Comparison of ENCODE assay signal across 24 cellular contexts in the genomic region with DNA sequence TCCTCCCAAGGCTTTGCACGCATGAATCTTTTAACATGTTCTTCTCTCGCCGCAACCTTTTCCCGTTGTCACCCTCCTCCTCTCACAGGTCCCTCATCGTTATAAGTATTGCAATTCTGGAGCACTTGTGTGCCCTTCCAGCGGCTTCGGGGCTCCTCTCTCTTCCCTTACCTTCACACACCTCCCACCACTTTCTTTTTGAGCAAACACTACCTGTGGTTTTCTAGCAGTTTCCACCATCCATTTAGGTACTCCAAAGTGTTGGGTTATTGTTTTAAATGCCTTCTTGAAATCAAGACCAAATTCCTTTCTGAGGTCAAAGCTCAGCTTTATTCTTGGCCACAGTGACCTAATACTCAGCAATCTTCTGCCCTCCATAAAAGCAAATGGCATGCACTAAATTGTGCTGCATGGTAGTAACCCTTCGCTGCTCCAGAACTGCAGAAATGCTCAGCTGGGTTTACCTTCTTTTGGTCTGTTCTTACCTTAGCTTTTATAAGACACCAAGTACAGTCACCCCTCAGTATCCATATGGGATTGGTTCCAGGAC.
"Had no signal": no experiment of that assay in that cellular context is flagged by ENCODE, and none has a peak within 500 bp of the region (broad histone marks: within the 10 kb centered on the region; RNA-seq: fewer than 3 reads in every experiment).

No MANE protein-coding gene starts in this region.

- H2AFZ ChIP-seq: hepatocyte had no signal

- ATAC-seq: heart right ventricle; mucosa of descending colon; naive thymus-derived CD8-positive, alpha-beta T cell; stimulated activated effector memory CD8-positive, alpha-beta T cell treated with anti-CD3 and anti-CD28 coated beads, Interleukin-12 subunit alpha, Interleukin-12 subunit beta, amount 100 ng/mL, for 72 hours had no signal

- H3K36me3 ChIP-seq: heart right ventricle, left ventricle myocardium inferior, ovary, right atrium auricular region, right lobe of liver, spleen, stomach, thyroid gland, transverse colon, upper lobe of left lung, vagina had no signal

- H3K27ac Mint-ChIP-seq: naive thymus-derived CD8-positive, alpha-beta T cell; nephron progenitor cell; progenitor cell of endocrine pancreas; stimulated activated effector memory CD8-positive, alpha-beta T cell treated with anti-CD3 and anti-CD28 coated beads, Interleukin-12 subunit alpha, Interleukin-12 subunit beta, amount 100 ng/mL, for 72 hours had no signal

- H3K27ac ChIP-seq: heart right ventricle, hepatocyte, left ventricle myocardium inferior, ovary, right atrium auricular region, right lobe of liver, skin epidermis, spleen, stomach, testis, thyroid gland, transverse colon, upper lobe of left lung, vagina had no signal

- H3K79me2 ChIP-seq: hepatocyte had no signal

- H3K4me2 ChIP-seq: hepatocyte had no signal

- H3K4me3 ChIP-seq: heart right ventricle, hepatocyte, left ventricle myocardium inferior, lung, mucosa of descending colon, ovary, right atrium auricular region, right lobe of liver, skin epidermis, spleen, stomach, testis, thyroid gland, transverse colon, upper lobe of left lung, vagina had no signal

- H3K4me1 Mint-ChIP-seq: nephron progenitor cell had no signal

- H3K9me3 Mint-ChIP-seq: stimulated activated effector memory CD8-positive, alpha-beta T cell treated with anti-CD3 and anti-CD28 coated beads, Interleukin-12 subunit alpha, Interleukin-12 subunit beta, amount 100 ng/mL, for 72 hours had no signal

- H3K4me3 Mint-ChIP-seq: naive thymus-derived CD8-positive, alpha-beta T cell; nephron progenitor cell; stimulated activated effector memory CD8-positive, alpha-beta T cell treated with anti-CD3 and anti-CD28 coated beads, Interleukin-12 subunit alpha, Interleukin-12 subunit beta, amount 100 ng/mL, for 72 hours had no signal

- H3K27me3 ChIP-seq: hepatocyte, ovary, right atrium auricular region, right lobe of liver, testis, thyroid gland, transverse colon, upper lobe of left lung, vagina had no signal

- H3K36me3 Mint-ChIP-seq: naive thymus-derived CD8-positive, alpha-beta T cell; stimulated activated effector memory CD8-positive, alpha-beta T cell treated with anti-CD3 and anti-CD28 coated beads, Interleukin-12 subunit alpha, Interleukin-12 subunit beta, amount 100 ng/mL, for 72 hours had no signal

- DNase-seq: heart right ventricle; islet precursor cell; left ventricle myocardium inferior; midbrain; mucosa of descending colon; naive thymus-derived CD8-positive, alpha-beta T cell; nephron progenitor cell; ovary; right lobe of liver; spleen; stimulated activated CD4-positive, alpha-beta T cell treated with anti-CD3 and anti-CD28 coated beads, Interleukin-4, amount 100 ng/mL, for 24 hours; stimulated activated naive CD4-positive, alpha-beta T cell; stomach; testis; thyroid gland; transverse colon; upper lobe of left lung had no signal

- H3K4me1 ChIP-seq: left ventricle myocardium inferior, right atrium auricular region, testis, thyroid gland, transverse colon, upper lobe of left lung, vagina had no signal

- H3K9me3 ChIP-seq: left ventricle myocardium inferior, mucosa of descending colon, ovary, right atrium auricular region, right lobe of liver, spleen, testis, thyroid gland, transverse colon, upper lobe of left lung, vagina had no signal
